In genomic region chr4:80610845-80611244, GRCh38 we compare ENCODE assay signal across 8 cellular contexts.
DNase-seq lines count a peak whose midpoint lies in the region; ATAC-seq and TF ChIP-seq lines count a peak whose summit lies in the region.

No MANE protein-coding gene starts in this region.

- H3K27ac ChIP-seq in dorsolateral prefrontal cortex: no peak overlapping the region

- in situ Hi-C loops in G401 (cut with HindIII; ENCODE audit: low sequenced_read_pairs): no loop called here

- no peak overlapping the region for H3K4me3 ChIP-seq in epithelial cell of esophagus (ENCODE audit: low read length)
- H3K4me3 ChIP-seq in dorsolateral prefrontal cortex: no peak overlapping the region

- intact Hi-C loops in dorsolateral prefrontal cortex (cut with DNase I): no loop called here

- ATAC-seq in GM21381 (IDR thresholded peaks at IDR 0.05; ENCODE audit: unreplicated experiment) (peak; percentile 85), HG03457 (IDR thresholded peaks at IDR 0.05; ENCODE audit: unreplicated experiment) (peak; percentile 87)

- TF ChIP-seq CTCF in epithelial cell of esophagus (IDR thresholded peaks at IDR 0.05; ENCODE audit: insufficient read depth, low read depth, low read length, missing control alignments) (no peak), dorsolateral prefrontal cortex (IDR thresholded peaks at IDR 0.05 in 54 of 56, conservative IDR thresholded peaks at IDR 0.05 in 2 of 56; ENCODE audit: low read depth in 1 of 56, partially characterized antibody in 56 of 56) (no peak)

- no peaks in the 10 kb centered on the region for H3K27me3 ChIP-seq in dorsolateral prefrontal cortex

- DNase-seq in DMS53 treated with DMSO at 0.1 percent for 48 hours (lab: John Stamatoyannopoulos, UW; ENCODE audit: unreplicated experiment) (peak; percentile 61), epithelial cell of esophagus (ENCODE audit: low read depth) (peak; percentile 30), dorsolateral prefrontal cortex (no peak), G401 (ENCODE audit: low spot score) (no peak), T-helper 1 cell (no peak)
- no peak for DNase-seq in activated CD4-positive, alpha-beta T cell treated with anti-CD3 and anti-CD28 coated beads for 4 hours

Comparison
In these comparisons a context has a peak if more than half of its experiments do, and no peak if none do; other contexts are left out.
1. DNase-seq: peak in DMS53 treated with DMSO at 0.1 percent for 48 hours (single experiment) and epithelial cell of esophagus (single experiment); none in dorsolateral prefrontal cortex (0 of 10), activated CD4-positive, alpha-beta T cell treated with anti-CD3 and anti-CD28 coated beads for 4 hours (0 of 2), G401 (single experiment) and T-helper 1 cell (0 of 5).